In genomic region chr7:23431596-23432284, GRCh38 we compare ENCODE assay signal across 19 cellular contexts. TPM values are rescaled to one million over a fixed set of nuclear protein-coding genes. Genes with fewer than 3 reads are reported as not detected.
DNase-seq lines count a peak whose midpoint lies in the region; ATAC-seq, FAIRE-seq and TF ChIP-seq lines count a peak whose summit lies in the region.
"Had no signal": no experiment of that assay in that cellular context is flagged by ENCODE, and none has a peak within 500 bp of the region (broad histone marks: within the 10 kb centered on the region; RNA-seq: fewer than 3 reads in every experiment).

No MANE protein-coding gene starts in this region.

- H3K9me3 ChIP-seq in OCI-LY7 (ENCODE audit: low read length): no peaks in the 10 kb centered on the region
- H3K9me3 ChIP-seq: BLaER1 had no signal

- BruUV-seq in OCI-LY7 (replicated peaks; lab: Mats Ljungman, UMichigan): no TSS peak

- H3K27me3 ChIP-seq in H7 (ENCODE audit: control insufficient read depth, insufficient read depth, low read length): no peaks in the 10 kb centered on the region
- H3K27me3 ChIP-seq: BLaER1 had no signal

- peaks cover 8% of the 10 kb centered on the region; the same call in 1 of the 2 replicates for H3K36me3 ChIP-seq in OCI-LY7 (ENCODE audit: insufficient read depth, low read length)
- no peaks in the 10 kb centered on the region; the same call in 1 of the 2 replicates for H3K36me3 ChIP-seq in H7 (replicated peaks; ENCODE audit: control insufficient read depth, insufficient read depth, low read length)
- H3K36me3 ChIP-seq: BLaER1 had no signal

- H3K9me2 ChIP-seq in OCI-LY7 (ENCODE audit: insufficient read depth, low read length): no peaks in the 10 kb centered on the region

- intact Hi-C loops in OCI-LY7 (cut with micrococcal nuclease; ENCODE audit: unreplicated experiment): loop anchor here (2.0 to 5.0 kb wide), 2 partner anchors 73 to 96 kb away; no protein-coding TSS in a partner anchor

- H3K4me1 Mint-ChIP-seq in chondrocyte (ENCODE audit: low read depth) (peaks cover 63% of the 10 kb centered on the region), nephron progenitor cell (peaks cover 33% of the 10 kb centered on the region)
- no peaks in the 10 kb centered on the region for H3K4me1 Mint-ChIP-seq in activated CD8-positive, alpha-beta T cell treated with anti-CD3 and anti-CD28 coated beads, Interleukin-2, amount 10 ng/mL, durations not matched to agents 7 days and 5 days (ENCODE audit: low read depth)
- H3K4me1 Mint-ChIP-seq: activated naive CD4-positive, alpha-beta T cell treated with anti-CD3 and anti-CD28 coated beads, Interleukin-2, amount 10 ng/mL, durations not matched to agents 7 days and 5 days had no signal

- H3K36me3 Mint-ChIP-seq in chondrocyte (ENCODE audit: low read depth) (no peaks in the 10 kb centered on the region), nephron progenitor cell (ENCODE audit: low read depth) (peaks cover 18% of the 10 kb centered on the region)
- no peaks in the 10 kb centered on the region for H3K36me3 Mint-ChIP-seq in activated CD8-positive, alpha-beta T cell treated with anti-CD3 and anti-CD28 coated beads, Interleukin-2, amount 10 ng/mL, durations not matched to agents 7 days and 5 days (ENCODE audit: low read depth)
- H3K36me3 Mint-ChIP-seq: activated naive CD4-positive, alpha-beta T cell treated with anti-CD3 and anti-CD28 coated beads, Interleukin-2, amount 10 ng/mL, durations not matched to agents 7 days and 5 days had no signal

- H3K4me2 ChIP-seq in OCI-LY7 (ENCODE audit: low read length): peak overlapping the region; percentile 48
- H3K4me2 ChIP-seq: BLaER1, KMS-11 had no signal

- no peak for DNase-seq in GM19239 (ENCODE audit: insufficient read length, low spot score)
- DNase-seq in OCI-LY7 (ENCODE audit: low spot score): peak; percentile 26
- DNase-seq in chondrocyte (ENCODE audit: low spot score): no peak
- no peak for DNase-seq in nephron progenitor cell
- DNase-seq in UCSD-AML1 (lab: John Stamatoyannopoulos, UW; ENCODE audit: unreplicated experiment): no peak
- DNase-seq in activated CD8-positive, alpha-beta T cell treated with anti-CD3 and anti-CD28 coated beads, Interleukin-2, amount 10 ng/mL, durations not matched to agents 7 days and 5 days: no peak
- no peak for DNase-seq in A172 (ENCODE audit: low spot score)
- no peak for DNase-seq in H7
- DNase-seq: activated CD8-positive, alpha-beta memory T cell treated with anti-CD3 and anti-CD28 coated beads, Interleukin-2, amount 50 U/mL, for 48 hours; activated naive CD4-positive, alpha-beta T cell treated with anti-CD3 and anti-CD28 coated beads, Interleukin-2, amount 10 ng/mL, durations not matched to agents 7 days and 5 days; DND-41; islet precursor cell; NCI-H146; small intestine; stimulated activated naive CD4-positive, alpha-beta T cell had no signal

- no peaks in the 10 kb centered on the region for H3K27me3 Mint-ChIP-seq in chondrocyte (ENCODE audit: low read depth)
- no peaks in the 10 kb centered on the region for H3K27me3 Mint-ChIP-seq in nephron progenitor cell (ENCODE audit: low read depth, poor library complexity)
- H3K27me3 Mint-ChIP-seq in activated CD8-positive, alpha-beta T cell treated with anti-CD3 and anti-CD28 coated beads, Interleukin-2, amount 10 ng/mL, durations not matched to agents 7 days and 5 days (ENCODE audit: low read depth): peaks cover 17% of the 10 kb centered on the region

- no peak overlapping the region for H3K4me3 Mint-ChIP-seq in chondrocyte (ENCODE audit: unreplicated experiment)
- H3K4me3 Mint-ChIP-seq in nephron progenitor cell: no peak overlapping the region
- H3K4me3 Mint-ChIP-seq in activated CD8-positive, alpha-beta T cell treated with anti-CD3 and anti-CD28 coated beads, Interleukin-2, amount 10 ng/mL, durations not matched to agents 7 days and 5 days: no peak overlapping the region
- H3K4me3 Mint-ChIP-seq: activated naive CD4-positive, alpha-beta T cell treated with anti-CD3 and anti-CD28 coated beads, Interleukin-2, amount 10 ng/mL, durations not matched to agents 7 days and 5 days had no signal

- H3K27ac Mint-ChIP-seq in chondrocyte (ENCODE audit: unreplicated experiment): peak overlapping the region; percentile 90
- peak overlapping the region; percentile 75 for H3K27ac Mint-ChIP-seq in nephron progenitor cell
- H3K27ac Mint-ChIP-seq in activated CD8-positive, alpha-beta T cell treated with anti-CD3 and anti-CD28 coated beads, Interleukin-2, amount 10 ng/mL, durations not matched to agents 7 days and 5 days: no peak overlapping the region
- H3K27ac Mint-ChIP-seq: activated naive CD4-positive, alpha-beta T cell treated with anti-CD3 and anti-CD28 coated beads, Interleukin-2, amount 10 ng/mL, durations not matched to agents 7 days and 5 days had no signal

- CTCF ChIA-PET in OCI-LY7 (lab: Charles Lee; ENCODE audit: unreplicated experiment): interaction anchor here (1.1 kb wide), 1 partner anchor 73 kb away, joined by 3 read pairs; no protein-coding TSS in a partner anchor
- CTCF ChIA-PET in activated CD8-positive, alpha-beta T cell treated with anti-CD3 and anti-CD28 coated beads, Interleukin-2, amount 10 ng/mL, durations not matched to agents 7 days and 5 days (lab: Charles Lee): interaction anchor here (1.5 to 3.1 kb wide), 4 partner anchors 20 to 159 kb away, joined by 4 to 22 read pairs (median 8); no protein-coding TSS in a partner anchor

- peaks cover 49% of the 10 kb centered on the region; the same call in 1 of the 2 replicates for H3K79me2 ChIP-seq in OCI-LY7 (ENCODE audit: insufficient read depth, low read depth, low read length)
- H3K79me2 ChIP-seq: parathyroid adenoma had no signal

- no peaks in the 10 kb centered on the region; the same call in 1 of the 2 replicates for H4K20me1 ChIP-seq in OCI-LY7 (ENCODE audit: insufficient read depth, low read length)
- H4K20me1 ChIP-seq: BLaER1 had no signal

- peaks cover 35% of the 10 kb centered on the region for H3K4me1 ChIP-seq in OCI-LY7 (ENCODE audit: insufficient read depth, low read length, poor library complexity, severe bottlenecking)
- H3K4me1 ChIP-seq: BLaER1, parathyroid adenoma had no signal

- peak overlapping the region; percentile 25 for H3K4me3 ChIP-seq in OCI-LY7 (ENCODE audit: low read depth, low read length, poor library complexity, severe bottlenecking)
- no peak overlapping the region for H3K4me3 ChIP-seq in H7 (ENCODE audit: insufficient read depth, low read depth, low read length)
- H3K4me3 ChIP-seq: BLaER1 had no signal

- H3K27ac ChIP-seq in OCI-LY7 (ENCODE audit: low read depth, low read length, poor library complexity, severe bottlenecking): peak overlapping the region; percentile 30
- H3K27ac ChIP-seq: BLaER1, KMS-11, parathyroid adenoma had no signal

- H2AFZ ChIP-seq in OCI-LY7 (ENCODE audit: low read length): peak overlapping the region; percentile 9; the same call in 1 of the 2 replicates
- H2AFZ ChIP-seq: parathyroid adenoma had no signal

- POLR2A ChIA-PET in OCI-LY7 (lab: Charles Lee): interaction anchor here (0.6 to 1.9 kb wide), 10 partner anchors 11 to 120 kb away, joined by 3 to 6 read pairs (median 4); no protein-coding TSS in a partner anchor
- POLR2A ChIA-PET in activated CD8-positive, alpha-beta T cell treated with anti-CD3 and anti-CD28 coated beads, Interleukin-2, amount 10 ng/mL, durations not matched to agents 7 days and 5 days (lab: Charles Lee): no interaction called here

- ATAC-seq in activated CD8-positive, alpha-beta T cell treated with anti-CD3 and anti-CD28 coated beads, Interleukin-2, amount 10 ng/mL, durations not matched to agents 7 days and 5 days: no peak
- ATAC-seq: activated CD4-positive, CD25-positive, alpha-beta regulatory T cell treated with anti-CD3 and anti-CD28 coated beads, Interleukin-2, amount 50 U/mL, for 24 hours had no signal

- peak; percentile 11 for FAIRE-seq in GM19239 (lab: Jason Lieb, UNC)
- FAIRE-seq: small intestine had no signal

- no peak for TF ChIP-seq CTCF in OCI-LY7 (conservative IDR thresholded peaks at IDR 0.05; ENCODE audit: low read length)
- TF ChIP-seq CTCF in chondrocyte (IDR thresholded peaks at IDR 0.05): no peak
- no peak for TF ChIP-seq CTCF in nephron progenitor cell (IDR thresholded peaks at IDR 0.05)

- H3K9me3 Mint-ChIP-seq in chondrocyte (ENCODE audit: low read depth) (no peaks in the 10 kb centered on the region), nephron progenitor cell (no peaks in the 10 kb centered on the region)
- no peaks in the 10 kb centered on the region for H3K9me3 Mint-ChIP-seq in activated CD8-positive, alpha-beta T cell treated with anti-CD3 and anti-CD28 coated beads, Interleukin-2, amount 10 ng/mL, durations not matched to agents 7 days and 5 days (ENCODE audit: insufficient read depth)
- H3K9me3 Mint-ChIP-seq: activated naive CD4-positive, alpha-beta T cell treated with anti-CD3 and anti-CD28 coated beads, Interleukin-2, amount 10 ng/mL, durations not matched to agents 7 days and 5 days had no signal

RNA-seq across cellular contexts. Expression of gene IGF2BP3, which starts 38.6 kb away (rescaled TPM):
- 41.1 and 48.7 TPM in 2 replicates for total RNA-seq in OCI-LY7 (2014; rRNA removed; shearing (Covaris generic))
- total RNA-seq in OCI-LY7 (2022): 94.3 and 108 TPM in 2 replicates
- 47.9 to 55.4 TPM (median 53.0 TPM) in 3 replicates for total RNA-seq in chondrocyte
- under 1 TPM; 0.52 to 0.55 TPM for total RNA-seq in activated CD8-positive, alpha-beta T cell treated with anti-CD3 and anti-CD28 coated beads, Interleukin-2, amount 10 ng/mL, durations not matched to agents 7 days and 5 days
- 64.3 and 74.1 TPM in 2 replicates for total RNA-seq in A172 (2014; rRNA removed; shearing (Covaris generic))
- 75.6 and 108 TPM in 2 replicates for total RNA-seq in H7 (2014; rRNA removed; shearing (Covaris generic))

Comparison
In these comparisons a context has a peak if more than half of its experiments do, and no peak if none do; other contexts are left out.
1. RNA of gene IGF2BP3, which starts 38.6 kb away (total RNA-seq): 41.1 to 108 TPM in OCI-LY7, 75.6 to 108 TPM in H7, 64.3 to 74.1 TPM in A172 and 47.9 to 55.4 TPM in chondrocyte; 0.52 to 0.55 TPM in activated CD8-positive, alpha-beta T cell treated with anti-CD3 and anti-CD28 coated beads, Interleukin-2, amount 10 ng/mL, durations not matched to agents 7 days and 5 days; every median in the first group is over 10 times any median in the second.